In the genomic region with DNA sequence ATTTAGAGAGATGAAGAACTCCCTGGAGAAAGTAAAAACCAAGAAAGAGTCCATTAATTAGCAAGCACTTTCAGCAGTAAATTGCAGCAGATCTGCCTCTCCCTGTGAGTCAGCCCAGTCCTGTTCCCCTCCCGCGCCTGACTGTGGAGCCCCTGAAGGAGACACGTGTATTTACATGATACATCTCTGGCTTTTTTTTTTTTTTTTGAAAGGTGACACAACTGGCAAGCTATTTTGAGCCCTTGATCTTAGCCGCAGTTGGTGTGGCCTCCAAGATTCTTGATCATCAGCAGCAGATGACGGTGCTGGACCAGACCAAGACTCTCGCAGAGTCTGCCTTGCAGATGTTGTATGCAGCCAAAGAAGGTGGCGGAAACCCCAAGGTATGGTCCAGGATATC, we compare ENCODE assay signal across 1 cellular context.
TF ChIP-seq lines count a peak whose summit lies in the region.

No MANE protein-coding gene starts in this region.

TF ChIP-seq in SK-N-SH treated with all-trans-retinoic acid at 6 μM for 48 hours, 23 proteins besides CTCF, POLR2A, EP300 and RAD21 (continued from another document):
- TF ChIP-seq, protein P1, sequence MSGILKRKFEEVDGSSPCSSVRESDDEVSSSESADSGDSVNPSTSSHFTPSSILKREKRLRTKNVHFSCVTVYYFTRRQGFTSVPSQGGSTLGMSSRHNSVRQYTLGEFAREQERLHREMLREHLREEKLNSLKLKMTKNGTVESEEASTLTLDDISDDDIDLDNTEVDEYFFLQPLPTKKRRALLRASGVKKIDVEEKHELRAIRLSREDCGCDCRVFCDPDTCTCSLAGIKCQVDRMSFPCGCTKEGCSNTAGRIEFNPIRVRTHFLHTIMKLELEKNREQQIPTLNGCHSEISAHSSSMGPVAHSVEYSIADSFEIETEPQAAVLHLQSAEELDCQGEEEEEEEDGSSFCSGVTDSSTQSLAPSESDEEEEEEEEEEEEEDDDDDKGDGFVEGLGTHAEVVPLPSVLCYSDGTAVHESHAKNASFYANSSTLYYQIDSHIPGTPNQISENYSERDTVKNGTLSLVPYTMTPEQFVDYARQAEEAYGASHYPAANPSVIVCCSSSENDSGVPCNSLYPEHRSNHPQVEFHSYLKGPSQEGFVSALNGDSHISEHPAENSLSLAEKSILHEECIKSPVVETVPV (CRISPR knock-in tag; IDR thresholded peaks at IDR 0.05): no peak
- TF ChIP-seq ESRRG (CRISPR knock-in tag; IDR thresholded peaks at IDR 0.05): no peak
- TF ChIP-seq, protein P2, sequence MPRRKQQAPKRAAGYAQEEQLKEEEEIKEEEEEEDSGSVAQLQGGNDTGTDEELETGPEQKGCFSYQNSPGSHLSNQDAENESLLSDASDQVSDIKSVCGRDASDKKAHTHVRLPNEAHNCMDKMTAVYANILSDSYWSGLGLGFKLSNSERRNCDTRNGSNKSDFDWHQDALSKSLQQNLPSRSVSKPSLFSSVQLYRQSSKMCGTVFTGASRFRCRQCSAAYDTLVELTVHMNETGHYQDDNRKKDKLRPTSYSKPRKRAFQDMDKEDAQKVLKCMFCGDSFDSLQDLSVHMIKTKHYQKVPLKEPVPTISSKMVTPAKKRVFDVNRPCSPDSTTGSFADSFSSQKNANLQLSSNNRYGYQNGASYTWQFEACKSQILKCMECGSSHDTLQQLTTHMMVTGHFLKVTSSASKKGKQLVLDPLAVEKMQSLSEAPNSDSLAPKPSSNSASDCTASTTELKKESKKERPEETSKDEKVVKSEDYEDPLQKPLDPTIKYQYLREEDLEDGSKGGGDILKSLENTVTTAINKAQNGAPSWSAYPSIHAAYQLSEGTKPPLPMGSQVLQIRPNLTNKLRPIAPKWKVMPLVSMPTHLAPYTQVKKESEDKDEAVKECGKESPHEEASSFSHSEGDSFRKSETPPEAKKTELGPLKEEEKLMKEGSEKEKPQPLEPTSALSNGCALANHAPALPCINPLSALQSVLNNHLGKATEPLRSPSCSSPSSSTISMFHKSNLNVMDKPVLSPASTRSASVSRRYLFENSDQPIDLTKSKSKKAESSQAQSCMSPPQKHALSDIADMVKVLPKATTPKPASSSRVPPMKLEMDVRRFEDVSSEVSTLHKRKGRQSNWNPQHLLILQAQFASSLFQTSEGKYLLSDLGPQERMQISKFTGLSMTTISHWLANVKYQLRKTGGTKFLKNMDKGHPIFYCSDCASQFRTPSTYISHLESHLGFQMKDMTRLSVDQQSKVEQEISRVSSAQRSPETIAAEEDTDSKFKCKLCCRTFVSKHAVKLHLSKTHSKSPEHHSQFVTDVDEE (CRISPR knock-in tag; IDR thresholded peaks at IDR 0.05): no peak
TF ChIP-seq in SK-N-SH treated with all-trans-retinoic acid at 6 μM for 48 hours: peak in this region for 0.
